In genomic region chr10:130833596-130833995, GRCh38 we compare ENCODE assay signal across 1 cellular context.
TF ChIP-seq lines count a peak whose summit lies in the region.

No MANE protein-coding gene starts in this region.

TF ChIP-seq in GM23338, 12 proteins besides CTCF, POLR2A, EP300 and RAD21 (continued from another document):
- no peak for TF ChIP-seq ZNF462 (CRISPR knock-in tag; IDR thresholded peaks at IDR 0.05)
